ENCODE assay signal across 9 cellular contexts in genomic region chrX:86133761-86134160, GRCh38. TPM values are rescaled to one million over a fixed set of nuclear protein-coding genes. Genes with fewer than 3 reads are reported as not detected.
A peak's percentile ranks its signal among the peaks of the same experiment; 100 is the strongest.
DNase-seq lines count a peak whose midpoint lies in the region; ATAC-seq, FAIRE-seq and TF ChIP-seq lines count a peak whose summit lies in the region.
"Had no signal": no experiment of that assay in that cellular context is flagged by ENCODE, and none has a peak within 500 bp of the region (broad histone marks: within the 10 kb centered on the region; RNA-seq: fewer than 3 reads in every experiment).

No MANE protein-coding gene starts in this region.

- H3K4me3 Mint-ChIP-seq in activated naive CD8-positive, alpha-beta T cell treated with anti-CD3 and anti-CD28 coated beads for 36 hours, result no peak overlapping the region
- H3K4me3 Mint-ChIP-seq: activated naive CD8-positive, alpha-beta T cell treated with anti-CD3 and anti-CD28 coated beads, Interleukin-2, amount 10 ng/mL, durations not matched to agents 7 days and 5 days had no signal

- no peak for DNase-seq in bronchial epithelial cell (ENCODE audit: low read depth)
- DNase-seq in pancreas, result no peak
- no peak for DNase-seq in activated naive CD8-positive, alpha-beta T cell treated with anti-CD3 and anti-CD28 coated beads for 36 hours
- DNase-seq in NCI-H2196 treated with DMSO at 0.1 percent for 48 hours (lab: John Stamatoyannopoulos, UW; ENCODE audit: unreplicated experiment), result no peak
- no peak for DNase-seq in germinal center (ENCODE audit: low spot score)
- DNase-seq: activated naive CD8-positive, alpha-beta T cell treated with anti-CD3 and anti-CD28 coated beads, Interleukin-2, amount 10 ng/mL, durations not matched to agents 7 days and 5 days had no signal

- no peaks in the 10 kb centered on the region for H3K27me3 ChIP-seq in Loucy (ENCODE audit: insufficient read depth, low read length, poor library complexity, severe bottlenecking)
- H3K27me3 ChIP-seq in bronchial epithelial cell (ENCODE audit: control insufficient read depth, insufficient read depth, low read length), result no peaks in the 10 kb centered on the region
- H3K27me3 ChIP-seq in pancreas, result peaks cover 0 to 19% (median 0%) of the 10 kb centered on the region in 4 donors

- H3K27ac ChIP-seq in pancreas, result no peak overlapping the region

- ATAC-seq in pancreas, result no peak

- no peaks in the 10 kb centered on the region for H3K36me3 ChIP-seq in Loucy (ENCODE audit: insufficient read depth, low read length)
- H3K36me3 ChIP-seq in bronchial epithelial cell (ENCODE audit: control insufficient read depth, insufficient read depth, low read length), result no peaks in the 10 kb centered on the region
- no peaks in the 10 kb centered on the region for H3K36me3 ChIP-seq in pancreas

- no peaks in the 10 kb centered on the region for H3F3A ChIP-seq in Loucy (ENCODE audit: low read depth)

- no peaks in the 10 kb centered on the region for H3K36me3 Mint-ChIP-seq in activated naive CD8-positive, alpha-beta T cell treated with anti-CD3 and anti-CD28 coated beads for 36 hours
- H3K36me3 Mint-ChIP-seq: activated naive CD8-positive, alpha-beta T cell treated with anti-CD3 and anti-CD28 coated beads, Interleukin-2, amount 10 ng/mL, durations not matched to agents 7 days and 5 days had no signal

- no peaks in the 10 kb centered on the region for H3K9me2 ChIP-seq in Loucy (replicated peaks; ENCODE audit: low read depth, low read length)

- no peak overlapping the region for H3K4me2 ChIP-seq in Loucy (ENCODE audit: low read depth, low read length, poor library complexity, severe bottlenecking)

- H3K9ac ChIP-seq in Loucy (ENCODE audit: low read depth, low read length, poor library complexity, severe bottlenecking), result no peak overlapping the region

- H3K9me3 ChIP-seq in Loucy (ENCODE audit: insufficient read depth, low read depth, low read length) (no peaks in the 10 kb centered on the region), pancreas (no peaks in the 10 kb centered on the region)

- no peaks in the 10 kb centered on the region for H3K9me3 Mint-ChIP-seq in activated naive CD8-positive, alpha-beta T cell treated with anti-CD3 and anti-CD28 coated beads for 36 hours
- H3K9me3 Mint-ChIP-seq: activated naive CD8-positive, alpha-beta T cell treated with anti-CD3 and anti-CD28 coated beads, Interleukin-2, amount 10 ng/mL, durations not matched to agents 7 days and 5 days had no signal

- no peaks in the 10 kb centered on the region for H3K4me1 Mint-ChIP-seq in activated naive CD8-positive, alpha-beta T cell treated with anti-CD3 and anti-CD28 coated beads for 36 hours
- H3K4me1 Mint-ChIP-seq: activated naive CD8-positive, alpha-beta T cell treated with anti-CD3 and anti-CD28 coated beads, Interleukin-2, amount 10 ng/mL, durations not matched to agents 7 days and 5 days had no signal

- FAIRE-seq in bronchial epithelial cell (lab: Jason Lieb, UNC) (no peak), pancreas (lab: Jason Lieb, UNC) (peak; percentile 98)

- TF ChIP-seq CTCF in GM12875 (IDR thresholded peaks at IDR 0.05; ENCODE audit: borderline replicate concordance, insufficient read depth, low read depth, low read length) (peak; percentile 50; the same call in 1 of the 2 replicates), Loucy (conservative IDR thresholded peaks at IDR 0.05; ENCODE audit: low read length) (peak; percentile 54), bronchial epithelial cell (IDR thresholded peaks at IDR 0.05; ENCODE audit: insufficient read depth, low read length, severe bottlenecking) (peak; percentile 11), pancreas (IDR thresholded peaks at IDR 0.05) (peak; percentile 22 to 53 (median 40))

- no peaks in the 10 kb centered on the region for H3K27me3 Mint-ChIP-seq in activated naive CD8-positive, alpha-beta T cell treated with anti-CD3 and anti-CD28 coated beads for 36 hours
- H3K27me3 Mint-ChIP-seq: activated naive CD8-positive, alpha-beta T cell treated with anti-CD3 and anti-CD28 coated beads, Interleukin-2, amount 10 ng/mL, durations not matched to agents 7 days and 5 days had no signal

- H3K4me3 ChIP-seq in GM12875 (ENCODE audit: low read depth, low read length) (no peak overlapping the region), Loucy (ENCODE audit: low read length, poor library complexity, severe bottlenecking) (no peak overlapping the region), bronchial epithelial cell (ENCODE audit: low read depth, low read length) (no peak overlapping the region), pancreas (no peak overlapping the region)

- H3K79me2 ChIP-seq in Loucy (ENCODE audit: insufficient read depth, low read length), result no peaks in the 10 kb centered on the region

- H3K4me1 ChIP-seq in Loucy (ENCODE audit: insufficient read depth, low read length, poor library complexity, severe bottlenecking) (no peaks in the 10 kb centered on the region), pancreas (no peaks in the 10 kb centered on the region)

- H2AFZ ChIP-seq in Loucy (ENCODE audit: low read length), result no peak overlapping the region

- no peaks in the 10 kb centered on the region for H4K20me1 ChIP-seq in Loucy (ENCODE audit: insufficient read depth, low read length, poor library complexity, severe bottlenecking)

- intact Hi-C loops in pancreas (cut with DNase I), result no loop called here

- H3K27ac Mint-ChIP-seq in activated naive CD8-positive, alpha-beta T cell treated with anti-CD3 and anti-CD28 coated beads for 36 hours, result no peak overlapping the region
- H3K27ac Mint-ChIP-seq: activated naive CD8-positive, alpha-beta T cell treated with anti-CD3 and anti-CD28 coated beads, Interleukin-2, amount 10 ng/mL, durations not matched to agents 7 days and 5 days had no signal

- 1 to 3% methylated on average over 3 of the region's 3 CpGs for WGBS in pancreas, 2 donors

RNA-seq across cellular contexts. Expression of gene DACH2, which starts 14.5 kb away (rescaled TPM):
- 0.26 TPM in 2 replicates for total RNA-seq in bronchial epithelial cell
- total RNA-seq in pancreas, result under 1 TPM; 0.06 to 0.40 (median 0.23) TPM
- polyA plus RNA-seq in pancreas, result 1 to 10 TPM in 1 of 2 donors, under 1 TPM in 1; 0.27 to 2.7 TPM
- total RNA-seq in activated naive CD8-positive, alpha-beta T cell treated with anti-CD3 and anti-CD28 coated beads for 36 hours, result not detected
- total RNA-seq: activated naive CD8-positive, alpha-beta T cell treated with anti-CD3 and anti-CD28 coated beads, Interleukin-2, amount 10 ng/mL, durations not matched to agents 7 days and 5 days; HT1080 had no signal
